In genomic region chr19:42326969-42327368, GRCh38 we compare ENCODE assay signal across 12 cellular contexts. TPM values are rescaled to one million over a fixed set of nuclear protein-coding genes. Genes with fewer than 3 reads are reported as not detected.
A peak's percentile ranks its signal among the peaks of the same experiment; 100 is the strongest.
DNase-seq lines count a peak whose midpoint lies in the region; ATAC-seq and TF ChIP-seq lines count a peak whose summit lies in the region.
"Had no signal": no experiment of that assay in that cellular context is flagged by ENCODE, and none has a peak within 500 bp of the region (broad histone marks: within the 10 kb centered on the region; RNA-seq: fewer than 3 reads in every experiment).

No MANE protein-coding gene starts in this region.

- TF ChIP-seq CTCF in A673 (conservative IDR thresholded peaks at IDR 0.05; ENCODE audit: low read depth, low read length) (no peak), Calu3 (IDR thresholded peaks at IDR 0.05; ENCODE audit: unreplicated experiment) (no peak), activated B cell treated with CpG ODN at 0.5 μM for 24 hours (IDR thresholded peaks at IDR 0.05) (no peak)

- H3K9me3 Mint-ChIP-seq in Calu3 (ENCODE audit: low read depth, unreplicated experiment) (no peaks in the 10 kb centered on the region), activated B cell treated with CpG ODN at 0.5 μM for 24 hours (no peaks in the 10 kb centered on the region), memory B cell (no peaks in the 10 kb centered on the region)
- H3K9me3 Mint-ChIP-seq: activated naive CD4-positive, alpha-beta T cell treated with anti-CD3 and anti-CD28 coated beads, Interleukin-2, amount 50 U/mL, for 72 hours had no signal

- peaks cover 14% of the 10 kb centered on the region for H3K4me1 ChIP-seq in A673 (ENCODE audit: insufficient read depth, low read length, poor library complexity, severe bottlenecking)

- BruUV-seq in A673 (replicated peaks; lab: Mats Ljungman, UMichigan) (no TSS peak), Calu3 (replicated peaks; lab: Mats Ljungman, UMichigan) (no TSS peak)

- H3K36me3 Mint-ChIP-seq in Calu3 (ENCODE audit: insufficient read depth, unreplicated experiment) (peaks cover 18% of the 10 kb centered on the region), activated B cell treated with CpG ODN at 0.5 μM for 24 hours (ENCODE audit: low read depth) (peaks cover 2% of the 10 kb centered on the region), memory B cell (no peaks in the 10 kb centered on the region)

- no peaks in the 10 kb centered on the region for H3K36me3 ChIP-seq in A673 (ENCODE audit: insufficient read depth, low read length, poor library complexity, severe bottlenecking)

- peaks cover 9% of the 10 kb centered on the region for H3K27me3 ChIP-seq in A673 (replicated peaks; ENCODE audit: insufficient read depth, low read depth, low read length, poor library complexity)

- no peak for DNase-seq in A673 (ENCODE audit: low spot score)
- no peak for DNase-seq in Calu3
- DNase-seq in activated B cell treated with CpG ODN at 0.5 μM for 24 hours = no peak
- DNase-seq in memory B cell (ENCODE audit: low spot score in 2 of 2) = no peak
- no peak for DNase-seq in hippocampal formation (lab: John Stamatoyannopoulos, UW)
- no peak for DNase-seq in NCI-H1930 (lab: John Stamatoyannopoulos, UW)
- DNase-seq in mesenteric fat pad (ENCODE audit: low spot score) = no peak
- no peak for DNase-seq in DMS53 treated with DMSO at 0.1 percent for 48 hours (lab: John Stamatoyannopoulos, UW; ENCODE audit: unreplicated experiment)
- DNase-seq: NCI-H1694; stimulated activated naive CD4-positive, alpha-beta T cell treated with Interleukin-2 at 50 U/mL for 16 hours had no signal

- H3K27ac Mint-ChIP-seq in Calu3 (ENCODE audit: unreplicated experiment) (no peak overlapping the region), activated B cell treated with CpG ODN at 0.5 μM for 24 hours (no peak overlapping the region), memory B cell (no peak overlapping the region)
- H3K27ac Mint-ChIP-seq: activated naive CD4-positive, alpha-beta T cell treated with anti-CD3 and anti-CD28 coated beads, Interleukin-2, amount 50 U/mL, for 72 hours had no signal

- H3K4me3 Mint-ChIP-seq in Calu3 (ENCODE audit: low read depth, unreplicated experiment) = peak overlapping the region; percentile 84
- H3K4me3 Mint-ChIP-seq in activated B cell treated with CpG ODN at 0.5 μM for 24 hours = peak overlapping the region; percentile 87
- peak overlapping the region; percentile 95 for H3K4me3 Mint-ChIP-seq in memory B cell

- CTCF ChIA-PET in A673 (lab: Charles Lee) (no interaction called here), Calu3 (lab: Charles Lee) (no interaction called here), activated B cell treated with CpG ODN at 0.5 μM for 24 hours (lab: Charles Lee) (interaction anchor here (1.3 to 1.4 kb wide), 2 partner anchors 73 to 106 kb away, joined by 3 to 4 read pairs; no protein-coding TSS in a partner anchor)

- H3K27ac ChIP-seq in A673 (ENCODE audit: low read depth, low read length, poor library complexity, severe bottlenecking) = no peak overlapping the region

- ATAC-seq in activated B cell treated with CpG ODN at 0.5 μM for 24 hours (ENCODE audit: low read depth) (no peak), memory B cell (ENCODE audit: low read depth) (no peak)
- ATAC-seq: activated naive CD4-positive, alpha-beta T cell treated with anti-CD3 and anti-CD28 coated beads, Interleukin-2, amount 50 U/mL, for 72 hours had no signal

- POLR2A ChIA-PET in A673 (lab: Charles Lee; ENCODE audit: low non-redundant PET) = no interaction called here
- POLR2A ChIA-PET in activated B cell treated with CpG ODN at 0.5 μM for 24 hours (lab: Charles Lee) = no interaction called here

- H3K4me3 ChIP-seq in A673 (ENCODE audit: low read depth, low read length, poor library complexity, severe bottlenecking) = peak overlapping the region; percentile 88

- H3K4me1 Mint-ChIP-seq in Calu3 (ENCODE audit: low read depth, unreplicated experiment) (peaks cover 29% of the 10 kb centered on the region), activated B cell treated with CpG ODN at 0.5 μM for 24 hours (peaks cover 21% of the 10 kb centered on the region), memory B cell (peaks cover 30% of the 10 kb centered on the region)

- H3K9me3 ChIP-seq in A673 (ENCODE audit: low read depth, low read length, poor library complexity, severe bottlenecking) = no peaks in the 10 kb centered on the region

- peaks cover 22% of the 10 kb centered on the region for H3K27me3 Mint-ChIP-seq in Calu3 (ENCODE audit: unreplicated experiment)
- peaks cover 5% of the 10 kb centered on the region for H3K27me3 Mint-ChIP-seq in activated B cell treated with CpG ODN at 0.5 μM for 24 hours
- H3K27me3 Mint-ChIP-seq in memory B cell = no peaks in the 10 kb centered on the region

- intact Hi-C loops in A673 (cut with micrococcal nuclease; ENCODE audit: unreplicated experiment) = loop anchor here (5.0 kb wide), 1 partner anchor 220 kb away; no protein-coding TSS in a partner anchor
- intact Hi-C loops in Calu3 (cut with micrococcal nuclease; ENCODE audit: unreplicated experiment) = loop anchor here (10.0 kb wide), 1 partner anchor 222 kb away; no protein-coding TSS in a partner anchor
- intact Hi-C loops in activated B cell treated with CpG ODN at 0.5 μM for 24 hours (cut with micrococcal nuclease) = no loop called here

RNA-seq across cellular contexts. Expression of gene MEGF8, which starts 1.5 kb away (rescaled TPM):
- total RNA-seq in A673 (2021) (28.5 and 33.6 TPM in 2 replicates), Calu3 (2022) (32.0 and 35.0 TPM in 2 replicates), activated B cell treated with CpG ODN at 0.5 μM for 24 hours (13.0 and 15.1 TPM in 2 replicates), mesenteric fat pad (25.8 TPM)

RNA-seq across cellular contexts. Expression of gene TMEM145, which starts 13.9 kb away (rescaled TPM):
- total RNA-seq in A673 (2021) (4.9 and 5.7 TPM in 2 replicates), Calu3 (2022) (1.5 and 3.1 TPM in 2 replicates), activated B cell treated with CpG ODN at 0.5 μM for 24 hours (not detected in 2 replicates), mesenteric fat pad (not detected)
- total RNA-seq: mononuclear cell had no signal

RNA-seq across cellular contexts. Expression of gene PAFAH1B3, which starts 24.5 kb away (rescaled TPM):
- 151 and 166 TPM in 2 replicates for total RNA-seq in A673 (2021)
- 68.3 and 72.4 TPM in 2 replicates for total RNA-seq in Calu3 (2022)
- 22.7 and 25.9 TPM in 2 replicates for total RNA-seq in activated B cell treated with CpG ODN at 0.5 μM for 24 hours
- 5.2 TPM for total RNA-seq in mesenteric fat pad

RNA-seq across cellular contexts. Expression of gene PRR19, which starts 25.0 kb away (rescaled TPM):
- total RNA-seq in A673 (2021) = 2.5 and 3.6 TPM in 2 replicates
- total RNA-seq in Calu3 (2022) = 1.7 and 2.4 TPM in 2 replicates
- total RNA-seq in activated B cell treated with CpG ODN at 0.5 μM for 24 hours = 0.20 and 0.33 TPM in 2 replicates
- total RNA-seq in mesenteric fat pad = not detected
- total RNA-seq: mononuclear cell had no signal

RNA-seq across cellular contexts. Expression of gene CIC, which starts 57.9 kb away (rescaled TPM):
- 75.8 and 80.3 TPM in 2 replicates for total RNA-seq in A673 (2021)
- total RNA-seq in Calu3 (2022) = 72.6 and 75.5 TPM in 2 replicates
- total RNA-seq in activated B cell treated with CpG ODN at 0.5 μM for 24 hours = 85.4 and 96.5 TPM in 2 replicates
- 57.9 TPM for total RNA-seq in mesenteric fat pad
